15 cellular contexts compared by ENCODE assay signal in genomic region chr16:85894266-85894665, GRCh38. TPM values are rescaled to one million over a fixed set of nuclear protein-coding genes. Genes with fewer than 3 reads are reported as not detected.
DNase-seq lines count a peak whose midpoint lies in the region; ATAC-seq, FAIRE-seq and TF ChIP-seq lines count a peak whose summit lies in the region.
"Had no signal": no experiment of that assay in that cellular context is flagged by ENCODE, and none has a peak within 500 bp of the region (broad histone marks: within the 10 kb centered on the region; RNA-seq: fewer than 3 reads in every experiment).

No MANE protein-coding gene starts in this region.

- no peaks in the 10 kb centered on the region for H3K36me3 ChIP-seq in OCI-LY1 (ENCODE audit: insufficient read depth, low read length)
- no peaks in the 10 kb centered on the region for H3K36me3 ChIP-seq in HepG2 (replicated peaks in 1 of 2; ENCODE audit: control insufficient read depth in 1 of 2, insufficient read depth in 2 of 2, low read length in 2 of 2)
- H3K36me3 ChIP-seq: breast epithelium had no signal

- BruUV-seq in HepG2 (replicated peaks; lab: Mats Ljungman, UMichigan) = no TSS peak

- in situ Hi-C loops in HepG2 (cut with HindIII; ENCODE audit: extremely low pct_ligation_motif_present, low pct_unique_long_range_greater_than_20kb) = loop anchor here (5.0 kb wide), 1 partner anchor 72 kb away; no protein-coding TSS in a partner anchor

- CTCF ChIA-PET in HepG2 (lab: Yijun Ruan, JAX; ENCODE audit: low intra/inter-chr PET ratio, low total read pairs) = interaction anchor here (0.8 to 2.1 kb wide), 2 partner anchors 73 to 123 kb away, joined by 3 to 16 read pairs; no protein-coding TSS in a partner anchor

- H3K9ac ChIP-seq in OCI-LY1 (ENCODE audit: low read length) (no peak overlapping the region), HepG2 (ENCODE audit: insufficient read depth, low read depth, low read length) (no peak overlapping the region)

- no peak overlapping the region for H2AFZ ChIP-seq in OCI-LY1 (ENCODE audit: low read length)
- no peak overlapping the region for H2AFZ ChIP-seq in HepG2 (ENCODE audit: low read length)

- intact Hi-C loops in HepG2 (cut with micrococcal nuclease; ENCODE audit: unreplicated experiment) = loop anchor here (1.0 kb wide), 1 partner anchor 73 kb away; no protein-coding TSS in a partner anchor

- WGBS in HepG2 (ENCODE audit: low lambda C conversion rate) = 19% methylated on average over 5 of the region's 6 CpGs

- POLR2A ChIA-PET in HepG2 (lab: Yijun Ruan, JAX) = no interaction called here

- TF ChIP-seq CTCF in GM12872 (IDR thresholded peaks at IDR 0.05; ENCODE audit: insufficient read depth, low read depth, low read length) (peak; percentile 46; the same call in 2 of the 3 replicates), OCI-LY1 (IDR thresholded peaks at IDR 0.05; ENCODE audit: low read length) (peak; percentile 51), HepG2 (CRISPR knock-in tag; IDR thresholded peaks at IDR 0.05) (peak; percentile 71), foreskin fibroblast (IDR thresholded peaks at IDR 0.05; ENCODE audit: low read depth, low read length) (no peak)

- peaks cover 50% of the 10 kb centered on the region for H3K4me1 ChIP-seq in OCI-LY1 (ENCODE audit: insufficient read depth, low read length, severe bottlenecking)
- H3K4me1 ChIP-seq in HepG2 (ENCODE audit: insufficient read depth, low read length) = peaks cover 10% of the 10 kb centered on the region; the same call in 1 of the 2 replicates

- H3K79me2 ChIP-seq in OCI-LY1 (ENCODE audit: insufficient read depth, low read length) (0 out of 2 replicates have a peak, but pooled peaks cover under 1% of the 10 kb centered on the region), HepG2 (ENCODE audit: insufficient read depth, low read length) (no peaks in the 10 kb centered on the region)

- no peaks in the 10 kb centered on the region for H3F3A ChIP-seq in OCI-LY1 (ENCODE audit: insufficient read depth, low read length)

- H3K4me2 ChIP-seq in OCI-LY1 (ENCODE audit: low read length) = no peak overlapping the region
- no peak overlapping the region for H3K4me2 ChIP-seq in HepG2 (ENCODE audit: low read depth, low read length)

- TF ChIP-seq EP300 in HepG2 (IDR thresholded peaks at IDR 0.05; ENCODE audit: low read depth in 2 of 2, low read length in 2 of 2) (no peak), HepG2 (CRISPR knock-in tag; IDR thresholded peaks at IDR 0.05; ENCODE audit: borderline replicate concordance) (no peak)

- H3K9me2 ChIP-seq in OCI-LY1 (ENCODE audit: low read depth, low read length) = no peaks in the 10 kb centered on the region

- no peaks in the 10 kb centered on the region for H3K9me3 ChIP-seq in OCI-LY1 (ENCODE audit: low read length)
- no peaks in the 10 kb centered on the region for H3K9me3 ChIP-seq in HepG2 (ENCODE audit: low read length)
- H3K9me3 ChIP-seq: breast epithelium had no signal

- H3K4me3 ChIP-seq in OCI-LY1 (ENCODE audit: low read depth, low read length, poor library complexity, severe bottlenecking) (no peak overlapping the region), HepG2 (replicated peaks in 1 of 3; ENCODE audit: insufficient read depth in 1 of 3, low read depth in 2 of 3, low read length in 3 of 3) (no peak overlapping the region), foreskin fibroblast (ENCODE audit: low read depth in 1 of 2, low read length in 2 of 2) (no peak overlapping the region)
- H3K4me3 ChIP-seq: breast epithelium had no signal

- peak; percentile 86 for ATAC-seq in HepG2

- no peak for TF ChIP-seq POLR2A in HepG2 (IDR thresholded peaks at IDR 0.05; ENCODE audit: insufficient read depth in 1 of 2, low read depth in 2 of 2, low read length in 2 of 2)

- no peaks in the 10 kb centered on the region for H3K27me3 ChIP-seq in OCI-LY1 (ENCODE audit: insufficient read depth, low read length)
- H3K27me3 ChIP-seq in HepG2 (ENCODE audit: control insufficient read depth in 1 of 2, insufficient read depth in 2 of 2, low read length in 2 of 2) = peaks cover 5 to 67% of the 10 kb centered on the region in 2 experiments; a peak in 4 of 5 replicates

- DNase-seq in NCI-H2029 (lab: John Stamatoyannopoulos, UW) = peak; percentile 27
- DNase-seq in NCI-H2029 treated with DMSO at 0.1 percent for 48 hours (lab: John Stamatoyannopoulos, UW) = no peak
- peak; percentile 40 for DNase-seq in HepG2 (ENCODE audit: low spot score)
- DNase-seq in middle frontal gyrus (ENCODE audit: extremely low spot score, low spot score) = no peak
- no peak for DNase-seq in foreskin fibroblast
- DNase-seq in NCI-H226 = no peak
- DNase-seq: 8988T; activated CD4-positive, CD25-positive, alpha-beta regulatory T cell; activated effector memory CD4-positive, alpha-beta T cell treated with Interleukin-2 at 50 U/mL for 16 hours; NK-92 treated with Interleukin-12 subunit alpha and Interleukin-12 subunit beta, amount 100 ng/mL, for 24 hours; nucleus accumbens had no signal

- FAIRE-seq in HepG2 (lab: Jason Lieb, UNC) = no peak
- FAIRE-seq: endometrium had no signal

- no peaks in the 10 kb centered on the region for H4K20me1 ChIP-seq in OCI-LY1 (ENCODE audit: insufficient read depth, low read length)
- H4K20me1 ChIP-seq in HepG2 (ENCODE audit: insufficient read depth, low read length) = no peaks in the 10 kb centered on the region; the same call in 1 of the 2 replicates

- TF ChIP-seq RAD21 in HepG2 (CRISPR knock-in tag; IDR thresholded peaks at IDR 0.05) = peak; percentile 79

- H3K27ac ChIP-seq in OCI-LY1 (ENCODE audit: low read depth, low read length, poor library complexity, severe bottlenecking) (no peak overlapping the region), HepG2 (ENCODE audit: extremely low read length, insufficient read depth, low read length) (no peak overlapping the region)
- H3K27ac ChIP-seq: breast epithelium had no signal

TF ChIP-seq in HepG2, 621 proteins besides CTCF, POLR2A, EP300 and RAD21 (continues in another document):
- TF ChIP-seq CCAR2 (optimal IDR thresholded peaks at IDR 0.05; ENCODE audit: low read depth, low read length) (no peak), ZNF687 (CRISPR knock-in tag; IDR thresholded peaks at IDR 0.05) (0 out of 2 replicates have a peak, but pooled peaks have one; percentile 10), STAG1 (CRISPR knock-in tag; IDR thresholded peaks at IDR 0.05) (peak; percentile 88), PLRG1 (conservative IDR thresholded peaks at IDR 0.05) (no peak), YY1 (IDR thresholded peaks at IDR 0.05; ENCODE audit: insufficient read depth, insufficient replicate concordance, low read depth, low read length) (peak; percentile 27)

RNA-seq across cellular contexts. Expression of gene IRF8, which starts 4.7 kb away (rescaled TPM):
- total RNA-seq in HepG2 (2016; rRNA removed; fragmentation: Illumina TruSeq; extraction: Trizol) = not detected in 2 replicates
- not detected in 2 replicates for total RNA-seq in HepG2 (2016; cell fraction: cytosol; rRNA removed; fragmentation: Illumina TruSeq; extraction: Trizol; ENCODE audit: low read depth)
- total RNA-seq in HepG2 (2016; cell fraction: insoluble cytoplasmic fraction; rRNA removed; fragmentation: Illumina TruSeq; extraction: Trizol) = not detected in 2 replicates
- not detected in 2 replicates for total RNA-seq in HepG2 (2016; cell fraction: membrane; rRNA removed; fragmentation: Illumina TruSeq; extraction: Trizol)
- not detected in 2 replicates for total RNA-seq in HepG2 (2016; cell fraction: nucleus; rRNA removed; fragmentation: Illumina TruSeq; extraction: Trizol)
- not detected in 2 replicates for polyA plus RNA-seq in HepG2 (2011; rRNA removed)
- 0.05 TPM in 1 of 2 replicates, not detected in the other for polyA plus RNA-seq in HepG2 (2011; cell fraction: cytosol; rRNA removed)
- 0.28 TPM in 1 of 2 replicates, not detected in the other for polyA plus RNA-seq in HepG2 (2011; cell fraction: nucleus; rRNA removed)
- polyA plus RNA-seq in HepG2 (2012) = not detected in 2 replicates
- polyA plus RNA-seq in HepG2 (2016; cell fraction: cytosol; fragmentation: Illumina TruSeq; extraction: Trizol; ENCODE audit: low read depth) = not detected in 2 replicates
- polyA plus RNA-seq in HepG2 (2016; cell fraction: insoluble cytoplasmic fraction; fragmentation: Illumina TruSeq; extraction: Trizol; ENCODE audit: low read depth) = not detected in 2 replicates
- not detected in 2 replicates for polyA plus RNA-seq in HepG2 (2016; cell fraction: membrane; fragmentation: Illumina TruSeq; extraction: Trizol; ENCODE audit: low read depth)
- polyA plus RNA-seq in HepG2 (2016; cell fraction: nucleus; fragmentation: Illumina TruSeq; extraction: Trizol; ENCODE audit: insufficient read depth, low read depth) = not detected in 2 replicates
- polyA minus RNA-seq in HepG2 (2011; rRNA and poly(A)+ RNA removed; ENCODE audit: low replicate concordance) = 0.61 TPM in 1 of 2 replicates, not detected in the other
- not detected in 2 replicates for polyA minus RNA-seq in HepG2 (2011; cell fraction: cytosol; rRNA and poly(A)+ RNA removed)
- polyA minus RNA-seq in HepG2 (2011; cell fraction: nucleus; rRNA and poly(A)+ RNA removed) = not detected in 2 replicates

Comparison
In these comparisons a context has a peak if more than half of its experiments do, and no peak if none do; other contexts are left out.
1. DNase-seq: peak in NCI-H2029 (single experiment) and HepG2 (single experiment); none in NCI-H2029 treated with DMSO at 0.1 percent for 48 hours (single experiment), middle frontal gyrus (single experiment), foreskin fibroblast (0 of 2) and NCI-H226 (single experiment).